Comparison of ENCODE assay signal across 6 cellular contexts in the genomic region with DNA sequence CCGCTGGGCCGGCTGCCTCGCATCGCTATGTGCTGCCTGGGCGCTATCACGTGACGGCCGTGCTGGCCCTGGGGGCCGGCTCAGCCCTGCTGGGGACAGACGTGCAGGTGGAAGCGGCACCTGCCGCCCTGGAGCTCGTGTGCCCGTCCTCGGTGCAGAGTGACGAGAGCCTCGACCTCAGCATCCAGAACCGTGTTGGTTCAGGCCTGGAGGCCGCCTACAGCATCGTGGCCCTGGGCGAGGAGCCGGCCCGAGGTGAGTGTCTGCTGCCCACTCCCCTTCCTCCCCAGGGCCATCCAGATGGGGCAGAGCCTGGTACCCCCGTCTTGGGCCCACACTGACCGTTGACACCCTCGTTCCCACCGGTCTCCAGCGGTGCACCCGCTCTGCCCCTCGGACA. TPM values are rescaled to one million over a fixed set of nuclear protein-coding genes. Genes with fewer than 3 reads are reported as not detected.
DNase-seq lines count a peak whose midpoint lies in the region; ATAC-seq and TF ChIP-seq lines count a peak whose summit lies in the region.
"Not testable (repeated sequence)": the region's sequence is repeated elsewhere in the genome, so short reads cannot be mapped to it uniquely, and the experiment has no call there.
"Had no signal": no experiment of that assay in that cellular context is flagged by ENCODE, and none has a peak within 500 bp of the region (broad histone marks: within the 10 kb centered on the region; RNA-seq: fewer than 3 reads in every experiment).

No MANE protein-coding gene starts in this region.

- H3K4me1 ChIP-seq in sigmoid colon, upper lobe of right lung: not testable (repeated sequence)

- 74 to 79% methylated on average over 13 of the region's 30 CpGs for WGBS in sigmoid colon, 2 donors

- H3K9me3 Mint-ChIP-seq in CD14-positive monocyte = not testable (repeated sequence)

- H3K4me1 Mint-ChIP-seq in CD14-positive monocyte = not testable (repeated sequence)

- H3K27me3 Mint-ChIP-seq in CD14-positive monocyte (ENCODE audit: low read depth in 3 of 3) = not testable (repeated sequence)

- H3K36me3 Mint-ChIP-seq in CD14-positive monocyte = not testable (repeated sequence)

- not testable (repeated sequence) for H3K27ac Mint-ChIP-seq in CD14-positive monocyte

- not testable (repeated sequence) for H3K27me3 ChIP-seq in sigmoid colon, upper lobe of right lung

- DNase-seq in CD14-positive monocyte (ENCODE audit: low spot score) (peak; percentile 9), cardiac septum (ENCODE audit: low spot score) (peak; percentile 57), mesenteric fat pad (ENCODE audit: low spot score) (peak; percentile 53), sigmoid colon (peak; percentile 2), upper lobe of right lung (peak; percentile 48)

- H3K4me3 ChIP-seq in sigmoid colon, upper lobe of right lung: not testable (repeated sequence)

- not testable (repeated sequence) for TF ChIP-seq EP300 in sigmoid colon (IDR thresholded peaks at IDR 0.05)

- not testable (repeated sequence) for H3K4me3 Mint-ChIP-seq in CD14-positive monocyte

- H3K27ac ChIP-seq in sigmoid colon, upper lobe of right lung: not testable (repeated sequence)

- intact Hi-C loops in CD14-positive monocyte (cut with micrococcal nuclease); cardiac septum (cut with DNase I); sigmoid colon (cut with DNase I); upper lobe of right lung (cut with DNase I): not testable (repeated sequence)

- H3K9me3 ChIP-seq in sigmoid colon, upper lobe of right lung: not testable (repeated sequence)

- TF ChIP-seq POLR2A in sigmoid colon (IDR thresholded peaks at IDR 0.05) = not testable (repeated sequence)

- TF ChIP-seq CTCF in CD14-positive monocyte (IDR thresholded peaks at IDR 0.05); sigmoid colon (IDR thresholded peaks at IDR 0.05); upper lobe of right lung (IDR thresholded peaks at IDR 0.05): not testable (repeated sequence)

- H3K36me3 ChIP-seq in sigmoid colon, upper lobe of right lung: not testable (repeated sequence)

- not testable (repeated sequence) for ATAC-seq in upper lobe of right lung

RNA-seq across cellular contexts. Expression of gene NPIPA7, which starts 21.4 kb away (rescaled TPM):
- not detected for polyA plus RNA-seq in CD14-positive monocyte
- total RNA-seq in cardiac septum = 5.5 TPM
- total RNA-seq in mesenteric fat pad = 7.8 TPM
- total RNA-seq in sigmoid colon = 1 to 10 TPM in 3 of 4 donors, not detected in 1; 1.4 to 2.6 (median 2.6) TPM
- 10 to 100 TPM in 2 of 3 donors, 1 to 10 TPM in 1; 6.7 to 14.1 (median 10.8) TPM for polyA plus RNA-seq in sigmoid colon
- total RNA-seq in upper lobe of right lung = 7.7 TPM
- polyA plus RNA-seq: CD4-positive, CD25-positive, alpha-beta regulatory T cell had no signal

Comparison
In these comparisons a context has a peak if more than half of its experiments do, and no peak if none do; other contexts are left out.
1. DNase-seq: peak in every context shown above with its lines; median percentile 57 in cardiac septum; 53 in mesenteric fat pad; 48 in upper lobe of right lung; 9 in CD14-positive monocyte; 2 in sigmoid colon.